12 cellular contexts compared by ENCODE assay signal in the genomic region with DNA sequence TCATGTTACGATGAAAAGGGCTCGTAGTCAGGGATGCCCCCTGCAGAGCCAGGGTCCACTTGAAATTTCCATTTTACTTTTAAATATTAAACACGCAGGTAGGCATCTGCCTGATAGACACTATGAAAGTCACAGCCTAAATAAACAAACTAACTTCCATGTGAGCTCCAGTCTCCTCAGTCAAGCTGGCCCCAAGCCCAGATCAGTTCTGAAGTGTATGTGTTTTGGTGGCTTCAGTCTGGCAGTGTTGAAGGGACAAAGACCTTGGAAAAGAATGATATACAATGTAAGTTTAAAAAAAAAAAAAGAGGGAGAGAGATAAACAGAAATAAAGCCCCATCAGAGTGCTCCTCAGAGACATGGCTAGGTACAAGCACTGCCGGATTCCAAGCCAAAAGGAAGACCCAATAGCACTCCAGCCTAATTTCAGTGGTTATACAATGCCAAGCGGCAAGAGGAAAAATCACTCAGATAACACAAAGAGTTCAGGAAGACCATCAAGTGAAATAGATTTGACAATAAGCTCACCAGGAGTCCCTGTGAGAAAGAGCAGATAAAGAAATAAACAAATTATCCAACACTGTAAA.
DNase-seq lines count a peak whose midpoint lies in the region; ATAC-seq and TF ChIP-seq lines count a peak whose summit lies in the region.
"Had no signal": no experiment of that assay in that cellular context is flagged by ENCODE, and none has a peak within 500 bp of the region (broad histone marks: within the 10 kb centered on the region; RNA-seq: fewer than 3 reads in every experiment).

No MANE protein-coding gene starts in this region.

- H3K36me3 Mint-ChIP-seq in chondrocyte (ENCODE audit: low read depth), result no peaks in the 10 kb centered on the region
- no peaks in the 10 kb centered on the region for H3K36me3 Mint-ChIP-seq in activated T-helper 1 cell treated with anti-CD3 and anti-CD28 coated beads, Interleukin-12 subunit alpha, Interleukin-12 subunit beta, Interleukin-2, Interleukin-4 antibody, amounts not matched to agents 30 ng/mL and 10 ng/mL and 1 ng/mL, durations not matched to agents 14 hours and 24 hours and 36 hours (ENCODE audit: low read depth)

- H3K27me3 Mint-ChIP-seq in chondrocyte (ENCODE audit: low read depth), result no peaks in the 10 kb centered on the region
- H3K27me3 Mint-ChIP-seq in activated T-helper 1 cell treated with anti-CD3 and anti-CD28 coated beads, Interleukin-12 subunit alpha, Interleukin-12 subunit beta, Interleukin-2, Interleukin-4 antibody, amounts not matched to agents 30 ng/mL and 10 ng/mL and 1 ng/mL, durations not matched to agents 14 hours and 24 hours and 36 hours (ENCODE audit: insufficient read depth), result no peaks in the 10 kb centered on the region

- H3K4me1 Mint-ChIP-seq in chondrocyte (ENCODE audit: low read depth), result peaks cover 28% of the 10 kb centered on the region
- no peaks in the 10 kb centered on the region for H3K4me1 Mint-ChIP-seq in activated T-helper 1 cell treated with anti-CD3 and anti-CD28 coated beads, Interleukin-12 subunit alpha, Interleukin-12 subunit beta, Interleukin-2, Interleukin-4 antibody, amounts not matched to agents 30 ng/mL and 10 ng/mL and 1 ng/mL, durations not matched to agents 14 hours and 24 hours and 36 hours (ENCODE audit: low read depth)

- peak overlapping the region; percentile 83 for H3K27ac Mint-ChIP-seq in chondrocyte (ENCODE audit: unreplicated experiment)
- no peak overlapping the region for H3K27ac Mint-ChIP-seq in activated T-helper 1 cell treated with anti-CD3 and anti-CD28 coated beads, Interleukin-12 subunit alpha, Interleukin-12 subunit beta, Interleukin-2, Interleukin-4 antibody, amounts not matched to agents 30 ng/mL and 10 ng/mL and 1 ng/mL, durations not matched to agents 14 hours and 24 hours and 36 hours

- DNase-seq in H4 (ENCODE audit: low spot score) (peak; percentile 29), NCI-H2227 treated with DMSO at 0.1 percent for 48 hours (lab: John Stamatoyannopoulos, UW) (peak; percentile 51), chondrocyte (ENCODE audit: low spot score) (no peak), pons (ENCODE audit: low spot score) (peak; percentile 20), AG08396 (ENCODE audit: low spot score) (no peak)
- no peak for DNase-seq in stimulated activated naive CD8-positive, alpha-beta T cell treated with anti-CD3 and anti-CD28 coated beads, Interleukin-15, Interleukin-2, amounts not matched to agents 100 U/mL and 50 U/mL, for 24 hours
- no peak for DNase-seq in activated T-helper 1 cell treated with anti-CD3 and anti-CD28 coated beads, Interleukin-12 subunit alpha, Interleukin-12 subunit beta, Interleukin-2, Interleukin-4 antibody, amounts not matched to agents 30 ng/mL and 10 ng/mL and 1 ng/mL, durations not matched to agents 14 hours and 24 hours and 36 hours (ENCODE audit: low spot score)
- no peak for DNase-seq in NK-92 treated with Interleukin-12 subunit alpha and Interleukin-12 subunit beta, amount 100 ng/mL, for 24 hours (lab: John Stamatoyannopoulos, UW)
- DNase-seq: activated naive CD4-positive, alpha-beta T cell; cortex of kidney; NCI-H1930; posterior cingulate gyrus had no signal

- TF ChIP-seq CTCF in chondrocyte (IDR thresholded peaks at IDR 0.05), result no peak

- no peaks in the 10 kb centered on the region for H3K9me3 Mint-ChIP-seq in chondrocyte (ENCODE audit: low read depth)
- H3K9me3 Mint-ChIP-seq in activated T-helper 1 cell treated with anti-CD3 and anti-CD28 coated beads, Interleukin-12 subunit alpha, Interleukin-12 subunit beta, Interleukin-2, Interleukin-4 antibody, amounts not matched to agents 30 ng/mL and 10 ng/mL and 1 ng/mL, durations not matched to agents 14 hours and 24 hours and 36 hours, result no peaks in the 10 kb centered on the region

- intact Hi-C loops in activated T-helper 1 cell treated with anti-CD3 and anti-CD28 coated beads, Interleukin-12 subunit alpha, Interleukin-12 subunit beta, Interleukin-2, Interleukin-4 antibody, amounts not matched to agents 30 ng/mL and 10 ng/mL and 1 ng/mL, durations not matched to agents 14 hours and 24 hours and 36 hours (cut with micrococcal nuclease), result no loop called here

- ATAC-seq in stimulated activated naive CD8-positive, alpha-beta T cell treated with anti-CD3 and anti-CD28 coated beads, Interleukin-15, Interleukin-2, amounts not matched to agents 100 U/mL and 50 U/mL, for 24 hours, result no peak

- H3K4me3 Mint-ChIP-seq in chondrocyte (ENCODE audit: unreplicated experiment), result no peak overlapping the region
- H3K4me3 Mint-ChIP-seq in activated T-helper 1 cell treated with anti-CD3 and anti-CD28 coated beads, Interleukin-12 subunit alpha, Interleukin-12 subunit beta, Interleukin-2, Interleukin-4 antibody, amounts not matched to agents 30 ng/mL and 10 ng/mL and 1 ng/mL, durations not matched to agents 14 hours and 24 hours and 36 hours, result no peak overlapping the region

Comparison
In these comparisons a context has a peak if more than half of its experiments do, and no peak if none do; other contexts are left out.
1. DNase-seq: peak in H4 (single experiment), NCI-H2227 treated with DMSO at 0.1 percent for 48 hours (single experiment) and pons (single experiment); none in chondrocyte (single experiment), stimulated activated naive CD8-positive, alpha-beta T cell treated with anti-CD3 and anti-CD28 coated beads, Interleukin-15, Interleukin-2, amounts not matched to agents 100 U/mL and 50 U/mL, for 24 hours (single experiment), activated T-helper 1 cell treated with anti-CD3 and anti-CD28 coated beads, Interleukin-12 subunit alpha, Interleukin-12 subunit beta, Interleukin-2, Interleukin-4 antibody, amounts not matched to agents 30 ng/mL and 10 ng/mL and 1 ng/mL, durations not matched to agents 14 hours and 24 hours and 36 hours (single experiment), NK-92 treated with Interleukin-12 subunit alpha and Interleukin-12 subunit beta, amount 100 ng/mL, for 24 hours (single experiment) and AG08396 (single experiment).